ENCODE assay signal across 8 cellular contexts in genomic region chrX:1391370-1391706, GRCh38. TPM values are rescaled to one million over a fixed set of nuclear protein-coding genes. Genes with fewer than 3 reads are reported as not detected.
DNase-seq lines count a peak whose midpoint lies in the region; ATAC-seq lines count a peak whose summit lies in the region.

No MANE protein-coding gene starts in this region.

- H3K4me3 Mint-ChIP-seq in CD4-positive, CD25-positive, alpha-beta regulatory T cell = peak overlapping the region; percentile 89 to 96 (median 94)
- peak overlapping the region; percentile 97 for H3K4me3 Mint-ChIP-seq in stimulated activated effector memory CD8-positive, alpha-beta T cell treated with anti-CD3 and anti-CD28 coated beads, Interleukin-12 subunit alpha, Interleukin-12 subunit beta, amount 100 ng/mL, for 72 hours

- no peaks in the 10 kb centered on the region for H3K27me3 ChIP-seq in CD4-positive, CD25-positive, alpha-beta regulatory T cell (ENCODE audit: control insufficient read depth, insufficient read depth, low read length)
- H3K27me3 ChIP-seq in adipocyte (replicated peaks; ENCODE audit: control insufficient read depth, insufficient read depth, low read length) = no peaks in the 10 kb centered on the region

- H3K9ac ChIP-seq in adipocyte (ENCODE audit: low read length) = peak overlapping the region; percentile 100

- no peaks in the 10 kb centered on the region for H3K9me3 ChIP-seq in CD4-positive, CD25-positive, alpha-beta regulatory T cell (ENCODE audit: control insufficient read depth in 2 of 2, low read length in 2 of 2)
- H3K9me3 ChIP-seq in adipocyte (ENCODE audit: control insufficient read depth, low read length) = no peaks in the 10 kb centered on the region

- H3K27ac Mint-ChIP-seq in CD4-positive, CD25-positive, alpha-beta regulatory T cell = peak overlapping the region; percentile 56 to 90 (median 84)
- H3K27ac Mint-ChIP-seq in stimulated activated effector memory CD8-positive, alpha-beta T cell treated with anti-CD3 and anti-CD28 coated beads, Interleukin-12 subunit alpha, Interleukin-12 subunit beta, amount 100 ng/mL, for 72 hours = peak overlapping the region; percentile 98

- H3K27ac ChIP-seq in CD4-positive, CD25-positive, alpha-beta regulatory T cell (ENCODE audit: insufficient read depth, low read length, poor library complexity, severe bottlenecking) = peak overlapping the region; percentile 97

- H3K4me1 Mint-ChIP-seq in CD4-positive, CD25-positive, alpha-beta regulatory T cell = peaks cover 4 to 70% (median 19%) of the 10 kb centered on the region in 4 donors
- H3K4me1 Mint-ChIP-seq in stimulated activated effector memory CD8-positive, alpha-beta T cell treated with anti-CD3 and anti-CD28 coated beads, Interleukin-12 subunit alpha, Interleukin-12 subunit beta, amount 100 ng/mL, for 72 hours = peaks cover 66% of the 10 kb centered on the region

- H3K4me1 ChIP-seq in CD4-positive, CD25-positive, alpha-beta regulatory T cell (ENCODE audit: control insufficient read depth, insufficient read depth, low read length, poor library complexity, severe bottlenecking) = peaks cover 31% of the 10 kb centered on the region
- H3K4me1 ChIP-seq in adipocyte (ENCODE audit: control insufficient read depth, insufficient read depth, low read length) = peaks cover 49% of the 10 kb centered on the region

- no peak for ATAC-seq in CD4-positive, CD25-positive, alpha-beta regulatory T cell (ENCODE audit: low read depth in 2 of 2)
- peak; percentile 31 for ATAC-seq in HG02943 (IDR thresholded peaks at IDR 0.05; ENCODE audit: low read depth, unreplicated experiment)
- no peak for ATAC-seq in stimulated activated effector memory CD8-positive, alpha-beta T cell treated with anti-CD3 and anti-CD28 coated beads, Interleukin-12 subunit alpha, Interleukin-12 subunit beta, amount 100 ng/mL, for 72 hours

- no peaks in the 10 kb centered on the region for H3K27me3 Mint-ChIP-seq in CD4-positive, CD25-positive, alpha-beta regulatory T cell

- DNase-seq in CD4-positive, CD25-positive, alpha-beta regulatory T cell = no peak
- DNase-seq in adipocyte (ENCODE audit: low read depth) = no peak
- peak; percentile 90 for DNase-seq in iPS-NIHi11 (ENCODE audit: low spot score)
- no peak for DNase-seq in stimulated activated effector memory CD8-positive, alpha-beta T cell treated with anti-CD3 and anti-CD28 coated beads, Interleukin-12 subunit alpha, Interleukin-12 subunit beta, amount 100 ng/mL, for 72 hours (ENCODE audit: low spot score in 2 of 2)
- DNase-seq in NCI-H2171 (lab: John Stamatoyannopoulos, UW) = no peak
- no peak for DNase-seq in NCI-H345 (lab: John Stamatoyannopoulos, UW)
- DNase-seq in OCI-M1 (lab: John Stamatoyannopoulos, UW) = no peak

- H3K36me3 ChIP-seq in CD4-positive, CD25-positive, alpha-beta regulatory T cell (ENCODE audit: control insufficient read depth, insufficient read depth, low read length) = peaks cover 40% of the 10 kb centered on the region
- peaks cover 48% of the 10 kb centered on the region for H3K36me3 ChIP-seq in adipocyte (ENCODE audit: control insufficient read depth, insufficient read depth, low read length, severe bottlenecking)

- peak overlapping the region; percentile 97 for H3K4me3 ChIP-seq in CD4-positive, CD25-positive, alpha-beta regulatory T cell (ENCODE audit: low read depth, low read length)
- H3K4me3 ChIP-seq in adipocyte (ENCODE audit: low read length) = peak overlapping the region; percentile 100

- no peaks in the 10 kb centered on the region for H3K9me3 Mint-ChIP-seq in CD4-positive, CD25-positive, alpha-beta regulatory T cell
- H3K9me3 Mint-ChIP-seq in stimulated activated effector memory CD8-positive, alpha-beta T cell treated with anti-CD3 and anti-CD28 coated beads, Interleukin-12 subunit alpha, Interleukin-12 subunit beta, amount 100 ng/mL, for 72 hours = no peaks in the 10 kb centered on the region

- peaks cover 30% of the 10 kb centered on the region for H3K36me3 Mint-ChIP-seq in CD4-positive, CD25-positive, alpha-beta regulatory T cell
- peaks cover 91% of the 10 kb centered on the region for H3K36me3 Mint-ChIP-seq in stimulated activated effector memory CD8-positive, alpha-beta T cell treated with anti-CD3 and anti-CD28 coated beads, Interleukin-12 subunit alpha, Interleukin-12 subunit beta, amount 100 ng/mL, for 72 hours

RNA-seq across cellular contexts. Expression of gene SLC25A6, which starts 0.6 kb away (rescaled TPM):
- 277 TPM for total RNA-seq in CD4-positive, CD25-positive, alpha-beta regulatory T cell
- polyA plus RNA-seq in CD4-positive, CD25-positive, alpha-beta regulatory T cell = 100 to 1,000 TPM; 388 to 535 (median 492) TPM

RNA-seq across cellular contexts. Expression of gene IL3RA, which starts 54.8 kb away (rescaled TPM):
- total RNA-seq in CD4-positive, CD25-positive, alpha-beta regulatory T cell = 1.2 TPM
- under 1 TPM in 1 of 4 donors, not detected in 3; 0.18 TPM for polyA plus RNA-seq in CD4-positive, CD25-positive, alpha-beta regulatory T cell
